In the genomic region with DNA sequence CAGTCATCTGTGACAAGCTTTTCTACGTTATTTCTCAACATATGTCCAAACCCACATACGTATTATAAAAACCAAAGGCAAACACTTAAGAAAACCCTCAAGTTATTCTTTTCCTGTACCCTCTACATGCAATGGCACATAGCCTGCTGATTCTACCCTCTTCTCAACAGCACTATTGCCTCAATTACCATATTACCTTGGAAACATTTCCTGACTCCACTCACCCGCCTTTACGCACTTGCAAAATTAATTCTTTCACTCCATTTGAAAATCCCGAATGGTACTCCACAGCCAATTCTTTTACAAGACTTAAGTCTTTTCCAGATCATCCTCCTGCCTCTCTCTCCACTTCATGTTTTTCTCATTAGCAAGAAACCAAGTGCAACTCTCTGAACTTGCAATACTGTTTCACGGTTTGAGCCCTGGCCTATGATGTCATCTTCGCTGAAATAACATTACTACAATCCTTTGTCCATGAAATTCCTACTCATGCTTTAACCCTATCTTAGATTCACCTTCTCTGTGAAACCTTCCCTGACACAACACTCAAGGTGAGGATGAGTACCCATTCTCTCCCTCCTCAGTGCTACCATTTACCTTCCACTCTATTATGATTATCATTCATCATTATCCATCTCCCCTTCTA, we compare ENCODE assay signal across 16 cellular contexts. TPM values are rescaled to one million over a fixed set of nuclear protein-coding genes. Genes with fewer than 3 reads are reported as not detected.
DNase-seq lines count a peak whose midpoint lies in the region; ATAC-seq and TF ChIP-seq lines count a peak whose summit lies in the region.
"Had no signal": no experiment of that assay in that cellular context is flagged by ENCODE, and none has a peak within 500 bp of the region (broad histone marks: within the 10 kb centered on the region; RNA-seq: fewer than 3 reads in every experiment).

No MANE protein-coding gene starts in this region.

- no peaks in the 10 kb centered on the region for H3K27me3 ChIP-seq in GM23248 (replicated peaks; ENCODE audit: insufficient read depth)
- no peaks in the 10 kb centered on the region for H3K27me3 ChIP-seq in adipocyte (replicated peaks; ENCODE audit: control insufficient read depth, insufficient read depth, low read length)
- H3K27me3 ChIP-seq in stomach, result no peaks in the 10 kb centered on the region
- H3K27me3 ChIP-seq: BLaER1, dorsolateral prefrontal cortex, thyroid gland had no signal

- TF ChIP-seq EP300 in stomach (IDR thresholded peaks at IDR 0.05), result no peak

- intact Hi-C loops in activated T-helper 2 cell treated with anti-CD3 and anti-CD28 coated beads, Interferon-gamma antibody, Interleukin-2, Interleukin-4, amounts not matched to agents 10 μg/mL and 5 μg/mL and 100 μg/mL, durations not matched to agents 14 hours and 24 hours and 36 hours (cut with micrococcal nuclease), result no loop called here
- intact Hi-C loops in stomach (cut with DNase I; ENCODE audit: low total_unique reads), result no loop called here

- H3K4me1 ChIP-seq in GM23248 (ENCODE audit: insufficient read depth), result peaks cover 44% of the 10 kb centered on the region
- peaks cover 42% of the 10 kb centered on the region for H3K4me1 ChIP-seq in adipocyte (ENCODE audit: control insufficient read depth, insufficient read depth, low read length)
- H3K4me1 ChIP-seq in stomach, result peaks cover 6 to 66% (median 25%) of the 10 kb centered on the region in 4 donors
- H3K4me1 ChIP-seq: BLaER1 had no signal

- H3K27ac ChIP-seq in GM23248 (peak overlapping the region; percentile 52), stomach (peak overlapping the region in 1 of 5 donors; percentile 39)
- H3K27ac ChIP-seq: BLaER1, thyroid gland had no signal

- in situ Hi-C loops in ACHN (cut with HindIII; ENCODE audit: low pct_ligation_motif_present, low pct_unique_long_range_greater_than_20kb, low sequenced_read_pairs) (no loop called here), GM23248 (cut with MboI) (loop anchor here (25.0 kb wide), 2 partner anchors 102 to 502 kb away; no protein-coding TSS in a partner anchor)

- H3K9me3 ChIP-seq in GM23248 (ENCODE audit: low read depth) (no peaks in the 10 kb centered on the region), adipocyte (ENCODE audit: control insufficient read depth, low read length) (no peaks in the 10 kb centered on the region), stomach (no peaks in the 10 kb centered on the region)
- H3K9me3 ChIP-seq: thyroid gland had no signal

- no peak overlapping the region for H3K4me3 Mint-ChIP-seq in activated T-helper 2 cell treated with anti-CD3 and anti-CD28 coated beads, Interferon-gamma antibody, Interleukin-2, Interleukin-4, amounts not matched to agents 10 μg/mL and 5 μg/mL and 100 μg/mL, durations not matched to agents 14 hours and 24 hours and 36 hours (ENCODE audit: low read depth)

- peaks cover 100% of the 10 kb centered on the region for H3K79me2 ChIP-seq in GM23248 (ENCODE audit: insufficient read depth)

- WGBS in GM23248 (ENCODE audit: low coverage in 1 of 2, low lambda C conversion rate in 2 of 2, missing lambda C conversion rate in 2 of 2), 2 experiments, result 28 to 31% methylated on average over 7 of the region's 7 CpGs
- 86 to 96% (median 89%) methylated on average over 7 of the region's 7 CpGs for WGBS in stomach, 5 donors

- no peaks in the 10 kb centered on the region for H3K9me2 ChIP-seq in GM23248 (ENCODE audit: insufficient read depth)

- H3K4me2 ChIP-seq in GM23248 (ENCODE audit: unreplicated experiment), result peak overlapping the region; percentile 52
- H3K4me2 ChIP-seq: BLaER1 had no signal

- no peaks in the 10 kb centered on the region for H3K36me3 ChIP-seq in GM23248 (ENCODE audit: low read depth)
- H3K36me3 ChIP-seq in adipocyte (ENCODE audit: control insufficient read depth, insufficient read depth, low read length, severe bottlenecking), result peaks cover 8% of the 10 kb centered on the region
- H3K36me3 ChIP-seq in stomach, result no peaks in the 10 kb centered on the region
- H3K36me3 ChIP-seq: thyroid gland had no signal

- no peaks in the 10 kb centered on the region for H3K36me3 Mint-ChIP-seq in activated T-helper 2 cell treated with anti-CD3 and anti-CD28 coated beads, Interferon-gamma antibody, Interleukin-2, Interleukin-4, amounts not matched to agents 10 μg/mL and 5 μg/mL and 100 μg/mL, durations not matched to agents 14 hours and 24 hours and 36 hours (ENCODE audit: low read depth)

- no peak for ATAC-seq in GM21515 (IDR thresholded peaks at IDR 0.05; ENCODE audit: unreplicated experiment)

- peaks cover 22% of the 10 kb centered on the region for H3K4me1 Mint-ChIP-seq in activated T-helper 2 cell treated with anti-CD3 and anti-CD28 coated beads, Interferon-gamma antibody, Interleukin-2, Interleukin-4, amounts not matched to agents 10 μg/mL and 5 μg/mL and 100 μg/mL, durations not matched to agents 14 hours and 24 hours and 36 hours (ENCODE audit: low read depth)

- H3K9ac ChIP-seq in GM23248, result peak overlapping the region; percentile 25; the same call in 1 of the 2 replicates
- no peak overlapping the region for H3K9ac ChIP-seq in adipocyte (ENCODE audit: low read length)
- H3K9ac ChIP-seq: BLaER1 had no signal

- TF ChIP-seq POLR2A in stomach (IDR thresholded peaks at IDR 0.05), result no peak

- DNase-seq in ACHN (peak; percentile 69), GM23248 (peak; percentile 85), adipocyte (ENCODE audit: low read depth) (peak; percentile 76), kidney glomerular epithelial cell (lab: John Stamatoyannopoulos, UW) (peak; percentile 82), NOMO-1 (lab: John Stamatoyannopoulos, UW; ENCODE audit: unreplicated experiment in 2 of 2) (no peak), stomach (no peak)
- no peak for DNase-seq in activated T-helper 2 cell treated with anti-CD3 and anti-CD28 coated beads, Interferon-gamma antibody, Interleukin-2, Interleukin-4, amounts not matched to agents 10 μg/mL and 5 μg/mL and 100 μg/mL, durations not matched to agents 14 hours and 24 hours and 36 hours (ENCODE audit: low spot score)
- DNase-seq: activated CD4-positive, alpha-beta T cell treated with anti-CD3 and anti-CD28 coated beads for 48 hours; activated gamma-delta T cell treated with Interleukin-2 at 50 U/mL for 16 hours; dorsolateral prefrontal cortex; mammary epithelial cell; NCI-H526; posterior cingulate gyrus; thyroid gland had no signal

- no peaks in the 10 kb centered on the region for H3K27me3 Mint-ChIP-seq in activated T-helper 2 cell treated with anti-CD3 and anti-CD28 coated beads, Interferon-gamma antibody, Interleukin-2, Interleukin-4, amounts not matched to agents 10 μg/mL and 5 μg/mL and 100 μg/mL, durations not matched to agents 14 hours and 24 hours and 36 hours (ENCODE audit: low read depth)

- H3K4me3 ChIP-seq in GM23248, result peak overlapping the region; percentile 46
- H3K4me3 ChIP-seq in adipocyte (ENCODE audit: low read length), result peak overlapping the region; percentile 18
- H3K4me3 ChIP-seq in stomach, result no peak overlapping the region
- H3K4me3 ChIP-seq: BLaER1, dorsolateral prefrontal cortex, thyroid gland had no signal

- no peak for TF ChIP-seq CTCF in stomach (IDR thresholded peaks at IDR 0.05)

- 0 out of 2 replicates have a peak overlapping the region, but pooled peaks have one; percentile 30 for H2AFZ ChIP-seq in GM23248

- H3F3A ChIP-seq in GM23248 (ENCODE audit: insufficient read depth), result peaks cover 22% of the 10 kb centered on the region

- 0 out of 2 replicates have a peak, but pooled peaks cover 5% of the 10 kb centered on the region for H4K20me1 ChIP-seq in GM23248 (ENCODE audit: insufficient read depth)
- H4K20me1 ChIP-seq: BLaER1 had no signal

- H3K9me3 Mint-ChIP-seq in activated T-helper 2 cell treated with anti-CD3 and anti-CD28 coated beads, Interferon-gamma antibody, Interleukin-2, Interleukin-4, amounts not matched to agents 10 μg/mL and 5 μg/mL and 100 μg/mL, durations not matched to agents 14 hours and 24 hours and 36 hours, result no peaks in the 10 kb centered on the region

- no peak overlapping the region for H3K27ac Mint-ChIP-seq in activated T-helper 2 cell treated with anti-CD3 and anti-CD28 coated beads, Interferon-gamma antibody, Interleukin-2, Interleukin-4, amounts not matched to agents 10 μg/mL and 5 μg/mL and 100 μg/mL, durations not matched to agents 14 hours and 24 hours and 36 hours

RNA-seq across cellular contexts. Expression of gene SESTD1, which starts 29.0 kb away (rescaled TPM):
- 22.5 and 28.3 TPM in 2 replicates for total RNA-seq in GM23248 (2014; rRNA removed; shearing (Covaris generic))
- polyA plus RNA-seq in GM23248 (2016; fragmentation: Nextera tagmentation; extraction: Ambion mirVana) (71.1 and 77.1 TPM in 2 replicates), stomach (10 to 100 TPM in 2 of 3 donors, 1 to 10 TPM in 1; 7.4 to 15.3 (median 12.7) TPM)
- total RNA-seq in activated T-helper 2 cell treated with anti-CD3 and anti-CD28 coated beads, Interferon-gamma antibody, Interleukin-2, Interleukin-4, amounts not matched to agents 10 μg/mL and 5 μg/mL and 100 μg/mL, durations not matched to agents 14 hours and 24 hours and 36 hours, result 9.8 and 14.3 TPM in 2 replicates
- total RNA-seq in stomach, result 100 to 1,000 TPM in 1 of 5 donors, 10 to 100 TPM in 4; 13.4 to 159 (median 51.1) TPM

Comparison
In these comparisons a context has a peak if more than half of its experiments do, and no peak if none do; other contexts are left out.
1. DNase-seq: peak in ACHN (single experiment), GM23248 (single experiment), adipocyte (single experiment) and kidney glomerular epithelial cell (single experiment); none in activated T-helper 2 cell treated with anti-CD3 and anti-CD28 coated beads, Interferon-gamma antibody, Interleukin-2, Interleukin-4, amounts not matched to agents 10 μg/mL and 5 μg/mL and 100 μg/mL, durations not matched to agents 14 hours and 24 hours and 36 hours (single experiment), NOMO-1 (0 of 2) and stomach (single experiment).
2. H3K4me3 ChIP-seq: peak in GM23248 (single experiment) and adipocyte (single experiment); none in stomach (0 of 4).